1 cellular context compared by ENCODE assay signal in genomic region chr4:113757486-113757885, GRCh38.
TF ChIP-seq lines count a peak whose summit lies in the region.

No MANE protein-coding gene starts in this region.

TF ChIP-seq in HepG2, 621 proteins besides CTCF, POLR2A, EP300 and RAD21:
- TF ChIP-seq ZHX2 (IDR thresholded peaks at IDR 0.05; ENCODE audit: low read depth) (no peak), ZHX2 (CRISPR knock-in tag; IDR thresholded peaks at IDR 0.05; ENCODE audit: borderline replicate concordance) (no peak), ZNF318 (CRISPR knock-in tag; IDR thresholded peaks at IDR 0.05) (no peak), SIN3B (IDR thresholded peaks at IDR 0.05; ENCODE audit: low read length) (no peak), PRMT3 (CRISPR knock-in tag; IDR thresholded peaks at IDR 0.05; ENCODE audit: borderline replicate concordance, low read depth) (no peak), ZNF891 (CRISPR knock-in tag; IDR thresholded peaks at IDR 0.05) (no peak)
TF ChIP-seq in HepG2: peak in this region for 0.
